In the genomic region with DNA sequence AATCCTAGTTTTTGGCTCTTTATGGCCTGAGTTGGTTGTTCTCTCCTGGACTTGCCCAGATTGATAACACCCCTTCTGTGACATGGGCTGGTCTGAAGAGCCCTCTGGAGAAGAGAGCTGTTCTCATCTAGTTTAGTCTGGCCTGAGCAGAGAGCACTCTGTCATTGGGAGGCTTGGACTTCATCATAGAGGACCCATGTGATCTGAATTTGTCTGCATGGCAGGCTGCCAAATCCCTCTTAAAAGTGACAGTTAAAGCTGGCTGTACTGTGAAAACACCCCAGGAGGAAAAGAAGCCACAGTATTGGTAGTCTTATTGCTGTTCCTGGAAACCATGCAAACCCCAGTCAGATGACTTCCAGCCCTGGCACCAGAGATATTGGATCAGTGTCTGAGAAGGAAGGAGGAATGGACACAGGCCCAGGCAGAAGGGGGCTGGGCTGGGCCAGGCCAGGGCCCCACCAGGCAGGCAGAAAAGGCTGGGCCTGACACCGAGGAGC, we compare ENCODE assay signal across 8 cellular contexts. TPM values are rescaled to one million over a fixed set of nuclear protein-coding genes. Genes with fewer than 3 reads are reported as not detected.
A peak's percentile ranks its signal among the peaks of the same experiment; 100 is the strongest.
DNase-seq lines count a peak whose midpoint lies in the region; ATAC-seq lines count a peak whose summit lies in the region.

No MANE protein-coding gene starts in this region.

- peak; percentile 25 to 94 (median 78) for DNase-seq in HUDEP-2 (lab: John Stamatoyannopoulos, UW; ENCODE audit: unreplicated experiment in 76 of 76)
- peak; percentile 67 for DNase-seq in NCI-H748 (lab: John Stamatoyannopoulos, UW; ENCODE audit: unreplicated experiment)
- peak; percentile 4 to 25 for DNase-seq in dermis microvascular lymphatic vessel endothelial cell (ENCODE audit: low read depth in 2 of 2)
- peak; percentile 84 for DNase-seq in mucosa of gallbladder (ENCODE audit: low spot score)
- no peak for DNase-seq in GM19238 (ENCODE audit: insufficient read length, low spot score)

- ATAC-seq in GM21515 (IDR thresholded peaks at IDR 0.05; ENCODE audit: unreplicated experiment) = no peak
- ATAC-seq in HG03175 (IDR thresholded peaks at IDR 0.05; ENCODE audit: unreplicated experiment) = no peak
- no peak for ATAC-seq in GM21717 (IDR thresholded peaks at IDR 0.05; ENCODE audit: unreplicated experiment)

RNA-seq across cellular contexts. Expression of gene WDR31, which starts 3.7 kb away (rescaled TPM):
- total RNA-seq in dermis microvascular lymphatic vessel endothelial cell (0.13 and 0.38 TPM in 2 replicates), mucosa of gallbladder (8.1 TPM)

RNA-seq across cellular contexts. Expression of gene BSPRY, which starts 5.6 kb away (rescaled TPM):
- total RNA-seq in dermis microvascular lymphatic vessel endothelial cell (not detected in 2 replicates), mucosa of gallbladder (16.0 TPM)

RNA-seq across cellular contexts. Expression of gene HDHD3, which starts 33.0 kb away (rescaled TPM):
- total RNA-seq in dermis microvascular lymphatic vessel endothelial cell (4.5 and 11.9 TPM in 2 replicates), mucosa of gallbladder (102 TPM)

RNA-seq across cellular contexts. Expression of gene RNF183, which starts 40.6 kb away (rescaled TPM):
- total RNA-seq in dermis microvascular lymphatic vessel endothelial cell (not detected in 2 replicates), mucosa of gallbladder (5.3 TPM)

RNA-seq across cellular contexts. Expression of gene ALAD, which starts 57.3 kb away (rescaled TPM):
- total RNA-seq in dermis microvascular lymphatic vessel endothelial cell (12.9 and 13.6 TPM in 2 replicates), mucosa of gallbladder (108 TPM)

Comparison
In these comparisons a context has a peak if more than half of its experiments do, and no peak if none do; other contexts are left out.
1. RNA of gene BSPRY, which starts 5.6 kb away (total RNA-seq): 16.0 TPM in mucosa of gallbladder (single experiment); not detected in dermis microvascular lymphatic vessel endothelial cell; every median in the first group is over 10 times any median in the second.